ENCODE assay signal across 24 cellular contexts in the genomic region with DNA sequence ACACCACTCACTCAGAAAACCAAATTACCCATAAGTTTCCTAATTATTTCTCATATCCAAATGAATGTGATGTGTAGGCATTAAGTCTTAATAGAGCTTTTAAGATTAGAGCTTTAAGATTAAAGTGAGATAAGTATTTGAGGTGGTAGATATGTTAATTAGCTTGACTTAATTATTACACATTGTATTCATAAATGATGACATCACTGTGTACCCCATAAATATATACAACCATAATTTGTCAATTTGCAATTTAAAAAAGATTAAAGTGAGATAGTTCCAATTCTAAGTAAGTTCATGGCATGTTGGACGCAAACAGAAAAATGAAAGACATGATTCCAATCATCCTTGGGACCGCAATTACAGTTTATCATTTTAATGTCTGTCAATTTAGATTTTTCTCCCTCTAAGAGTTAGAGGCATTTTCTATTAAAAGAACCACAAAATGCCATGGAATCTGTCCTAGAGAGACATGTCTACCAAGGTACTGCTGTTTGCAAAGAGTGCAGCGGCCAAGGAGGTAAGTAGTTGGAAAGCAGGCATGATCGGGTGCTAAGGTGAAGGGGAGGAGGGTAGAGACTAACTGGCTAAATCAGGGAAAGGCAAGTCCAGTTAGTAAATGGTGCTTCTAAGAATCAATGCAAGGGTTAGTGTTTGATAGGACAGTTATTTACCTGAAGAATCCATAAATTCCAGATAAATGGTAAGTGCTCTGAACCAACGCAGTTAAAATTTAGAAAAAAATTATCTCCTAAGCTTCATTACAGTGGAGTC.
"Had no signal": no experiment of that assay in that cellular context is flagged by ENCODE, and none has a peak within 500 bp of the region (broad histone marks: within the 10 kb centered on the region; RNA-seq: fewer than 3 reads in every experiment).

No MANE protein-coding gene starts in this region.

- H3K9me3 Mint-ChIP-seq: natural killer cell treated with Interleukin-12 subunit alpha and Interleukin-12 subunit beta and Interleukin-15 and Interleukin-18, amount 100 ng/mL, for 72 hours had no signal

- H3K4me3 Mint-ChIP-seq: activated CD4-positive, alpha-beta T cell treated with anti-CD3 and anti-CD28 coated beads, Interleukin-2, amount 10 ng/mL, durations not matched to agents 7 days and 5 days; brain; endodermal cell; mesothelial cell of epicardium; natural killer cell treated with Interleukin-12 subunit alpha and Interleukin-12 subunit beta and Interleukin-15 and Interleukin-18, amount 100 ng/mL, for 72 hours; T-cell had no signal

- DNase-seq: activated CD4-positive, alpha-beta T cell treated with anti-CD3 and anti-CD28 coated beads, Interleukin-2, amount 10 ng/mL, durations not matched to agents 7 days and 5 days; activated CD8-positive, alpha-beta memory T cell treated with anti-CD3 and anti-CD28 coated beads, Interleukin-2, amount 50 U/mL, for 4 hours; activated gamma-delta T cell treated with Interleukin-2 at 50 U/mL for 16 hours; activated T-cell treated with anti-CD3 and anti-CD28 coated beads, Interleukin-2, amount 50 U/mL, for 48 hours; anterior cingulate cortex; central memory CD4-positive, alpha-beta T cell; dorsolateral prefrontal cortex; endodermal cell; head of caudate nucleus; kidney; stimulated activated CD4-positive, alpha-beta T cell treated with anti-CD3 and anti-CD28 coated beads, Interleukin-12 subunit alpha, Interleukin-12 subunit beta, amount 100 ng/mL, for 4 hours; stimulated activated CD4-positive, alpha-beta T cell treated with anti-CD3 and anti-CD28 coated beads, Interleukin-1b, Interleukin-23, amount 100 ng/mL, for 48 hours; T-cell; testis; upper lobe of right lung had no signal

- H3K27me3 ChIP-seq: dorsolateral prefrontal cortex, testis, upper lobe of right lung had no signal

- H3K36me3 ChIP-seq: upper lobe of right lung had no signal

- H3K4me3 ChIP-seq: dorsolateral prefrontal cortex, lung, testis, upper lobe of right lung had no signal

- H3K4me1 Mint-ChIP-seq: activated CD4-positive, alpha-beta T cell treated with anti-CD3 and anti-CD28 coated beads, Interleukin-2, amount 10 ng/mL, durations not matched to agents 7 days and 5 days; brain; mesothelial cell of epicardium had no signal

- H3K9me3 ChIP-seq: testis, upper lobe of right lung had no signal

- H3K4me1 ChIP-seq: testis, upper lobe of right lung had no signal

- H3K27ac Mint-ChIP-seq: activated CD4-positive, alpha-beta T cell treated with anti-CD3 and anti-CD28 coated beads, Interleukin-2, amount 10 ng/mL, durations not matched to agents 7 days and 5 days; brain; endodermal cell; mesothelial cell of epicardium; T-cell had no signal

- ATAC-seq: activated CD4-positive, CD25-positive, alpha-beta regulatory T cell treated with anti-CD3 and anti-CD28 coated beads, Interleukin-2, amount 50 U/mL, for 24 hours; left lobe of liver; natural killer cell treated with Interleukin-12 subunit alpha and Interleukin-12 subunit beta and Interleukin-15 and Interleukin-18, amount 100 ng/mL, for 72 hours; SK-N-SH treated with all-trans-retinoic acid at 6 μM for 48 hours; T-cell; upper lobe of right lung had no signal

- FAIRE-seq: colon, frontal cortex, kidney had no signal

- H3K27me3 Mint-ChIP-seq: activated CD4-positive, alpha-beta T cell treated with anti-CD3 and anti-CD28 coated beads, Interleukin-2, amount 10 ng/mL, durations not matched to agents 7 days and 5 days; brain; natural killer cell treated with Interleukin-12 subunit alpha and Interleukin-12 subunit beta and Interleukin-15 and Interleukin-18, amount 100 ng/mL, for 72 hours; T-cell had no signal

- H3K27ac ChIP-seq: dorsolateral prefrontal cortex, testis, upper lobe of right lung had no signal
